Comparison of ENCODE assay signal across 1 cellular context in genomic region chr14:96754845-96755184, GRCh38.
TF ChIP-seq lines count a peak whose summit lies in the region.

No MANE protein-coding gene starts in this region.

TF ChIP-seq in K562, 482 proteins besides CTCF, POLR2A, EP300 and RAD21 (continued from another document):
- TF ChIP-seq TFE3 (CRISPR knock-in tag; IDR thresholded peaks at IDR 0.05) (no peak), AFF1 (IDR thresholded peaks at IDR 0.05; ENCODE audit: low read depth in 1 of 2, partially characterized antibody in 2 of 2) (no peak), SAP30 (IDR thresholded peaks at IDR 0.05; ENCODE audit: borderline replicate concordance, insufficient read depth, low read depth, low read length, poor library complexity, severe bottlenecking) (no peak)
TF ChIP-seq in K562: peak in this region for 1.
